ENCODE assay signal across 14 cellular contexts in genomic region chr6:16722616-16723015, GRCh38. TPM values are rescaled to one million over a fixed set of nuclear protein-coding genes. Genes with fewer than 3 reads are reported as not detected.
DNase-seq lines count a peak whose midpoint lies in the region; ATAC-seq, FAIRE-seq and TF ChIP-seq lines count a peak whose summit lies in the region.
"Had no signal": no experiment of that assay in that cellular context is flagged by ENCODE, and none has a peak within 500 bp of the region (broad histone marks: within the 10 kb centered on the region; RNA-seq: fewer than 3 reads in every experiment).

No MANE protein-coding gene starts in this region.

- H3K9me3 Mint-ChIP-seq in osteocyte (ENCODE audit: unreplicated experiment), result no peaks in the 10 kb centered on the region
- H3K9me3 Mint-ChIP-seq in activated CD4-positive, alpha-beta T cell treated with anti-CD3 and anti-CD28 coated beads, Interleukin-2, amount 10 ng/mL, durations not matched to agents 7 days and 5 days, result no peaks in the 10 kb centered on the region
- H3K9me3 Mint-ChIP-seq: IgD-negative memory B cell had no signal

- peaks cover 8% of the 10 kb centered on the region for H3K9me1 ChIP-seq in IMR-90 (ENCODE audit: insufficient read depth, low read length)

- intact Hi-C loops in IMR-90 (cut with micrococcal nuclease), result no loop called here

- H2BK15ac ChIP-seq in IMR-90 (ENCODE audit: low read depth, low read length), result peak overlapping the region; percentile 36; the same call in 2 of the 3 replicates

- H3K36me3 Mint-ChIP-seq in osteocyte (ENCODE audit: unreplicated experiment), result peaks cover 3% of the 10 kb centered on the region
- peaks cover 22% of the 10 kb centered on the region for H3K36me3 Mint-ChIP-seq in activated CD4-positive, alpha-beta T cell treated with anti-CD3 and anti-CD28 coated beads, Interleukin-2, amount 10 ng/mL, durations not matched to agents 7 days and 5 days (ENCODE audit: low read depth)
- H3K36me3 Mint-ChIP-seq: IgD-negative memory B cell had no signal

- WGBS in A549 (ENCODE audit: missing lambda C conversion rate), result 60% methylated on average over 2 of the region's 2 CpGs
- WGBS in IMR-90 (ENCODE audit: extremely low coverage in 2 of 2, insufficient read length in 1 of 2), 2 experiments, result no CpG with 5 or more reads among the region's 2 CpGs

- peak overlapping the region; percentile 67; the same call in 1 of the 2 replicates for H3K23ac ChIP-seq in IMR-90 (ENCODE audit: low read depth, low read length)

- peak overlapping the region in 1 of 2 experiments; percentile 41; a peak in 2 of 4 replicates for H4K8ac ChIP-seq in IMR-90 (ENCODE audit: low read depth in 2 of 2, low read length in 2 of 2)

- H4K91ac ChIP-seq in IMR-90 (ENCODE audit: insufficient read depth, low read depth, low read length), result peak overlapping the region; percentile 54; the same call in 1 of the 2 replicates

- H2AK5ac ChIP-seq in IMR-90 (ENCODE audit: low read depth, low read length), result 0 out of 2 replicates have a peak overlapping the region, but pooled peaks have one; percentile 56

- BruUV-seq in IMR-90 (replicated peaks; lab: Mats Ljungman, UMichigan), result no TSS peak

- H3K36me3 ChIP-seq in IMR-90 (ENCODE audit: control insufficient read depth, insufficient read depth, low read length), result peaks cover under 1% of the 10 kb centered on the region; the same call in 1 of the 2 replicates
- H3K36me3 ChIP-seq in bronchial epithelial cell (ENCODE audit: control insufficient read depth, insufficient read depth, low read length), result peaks cover under 1% of the 10 kb centered on the region
- H3K36me3 ChIP-seq: upper lobe of right lung had no signal

- no peak for FAIRE-seq in A549 (lab: Jason Lieb, UNC)
- FAIRE-seq in bronchial epithelial cell (lab: Jason Lieb, UNC), result no peak
- FAIRE-seq in GM12891 (lab: Jason Lieb, UNC), result no peak

- H3K4me3 ChIP-seq in A549 (no peak overlapping the region), IMR-90 (ENCODE audit: insufficient read depth, low read depth, low read length) (no peak overlapping the region), bronchial epithelial cell (ENCODE audit: low read depth, low read length) (no peak overlapping the region)
- H3K4me3 ChIP-seq: upper lobe of right lung had no signal

- H3K4me1 ChIP-seq in A549 (peaks cover 66% of the 10 kb centered on the region), IMR-90 (ENCODE audit: control insufficient read depth, insufficient read depth, low read length) (peaks cover 19% of the 10 kb centered on the region)

- no peak overlapping the region for H3K4me3 Mint-ChIP-seq in osteocyte (ENCODE audit: unreplicated experiment)
- no peak overlapping the region for H3K4me3 Mint-ChIP-seq in activated CD4-positive, alpha-beta T cell treated with anti-CD3 and anti-CD28 coated beads, Interleukin-2, amount 10 ng/mL, durations not matched to agents 7 days and 5 days
- H3K4me3 Mint-ChIP-seq: IgD-negative memory B cell had no signal

- H4K5ac ChIP-seq in IMR-90 (ENCODE audit: low read depth, low read length), result no peak overlapping the region

- H3K4ac ChIP-seq in IMR-90 (ENCODE audit: low read depth, low read length), result no peak overlapping the region

- H3K9me3 ChIP-seq in A549 (no peaks in the 10 kb centered on the region), IMR-90 (ENCODE audit: control insufficient read depth, insufficient read depth, low read length) (no peaks in the 10 kb centered on the region)
- H3K9me3 ChIP-seq: upper lobe of right lung had no signal

- no peak overlapping the region for H3K56ac ChIP-seq in IMR-90 (ENCODE audit: extremely low read depth, insufficient read depth, low read length)

- no peak for ATAC-seq in A549
- ATAC-seq in IMR-90 (ENCODE audit: low read depth), result no peak
- no peak for ATAC-seq in HG03565 (IDR thresholded peaks at IDR 0.05; ENCODE audit: unreplicated experiment)
- ATAC-seq: upper lobe of right lung had no signal

- no peak for TF ChIP-seq POLR2A in A549 (IDR thresholded peaks at IDR 0.05; ENCODE audit: low read length)
- no peak for TF ChIP-seq POLR2A in IMR-90 (IDR thresholded peaks at IDR 0.05; ENCODE audit: low read depth, low read length)
- no peak for TF ChIP-seq POLR2A in GM12891 (IDR thresholded peaks at IDR 0.05; ENCODE audit: low read depth, low read length)

- H4K20me1 ChIP-seq in IMR-90 (ENCODE audit: insufficient read depth, low read length), result peaks cover 7% of the 10 kb centered on the region; the same call in 1 of the 2 replicates

- peak overlapping the region; percentile 73 for H3K27ac Mint-ChIP-seq in osteocyte (ENCODE audit: unreplicated experiment)
- H3K27ac Mint-ChIP-seq in activated CD4-positive, alpha-beta T cell treated with anti-CD3 and anti-CD28 coated beads, Interleukin-2, amount 10 ng/mL, durations not matched to agents 7 days and 5 days, result no peak overlapping the region
- H3K27ac Mint-ChIP-seq: IgD-negative memory B cell had no signal

- POLR2A ChIA-PET in A549 (lab: Yijun Ruan, JAX) (no interaction called here), IMR-90 (lab: Charles Lee; ENCODE audit: unreplicated experiment) (interaction anchor here (1.0 kb wide), 1 partner anchor 209 kb away, joined by 3 read pairs; no protein-coding TSS in a partner anchor)
- POLR2A ChIA-PET in activated CD4-positive, alpha-beta T cell treated with anti-CD3 and anti-CD28 coated beads, Interleukin-2, amount 10 ng/mL, durations not matched to agents 7 days and 5 days (lab: Charles Lee), result no interaction called here

- dilution Hi-C loops in IMR-90 (cut with HindIII; ENCODE audit: low sequenced_read_pairs, unreplicated experiment), result no loop called here

- H3K79me1 ChIP-seq in IMR-90 (ENCODE audit: low read depth in 1 of 2, low read length in 2 of 2), result peaks cover 20 to 64% of the 10 kb centered on the region in 2 experiments

- H2AK9ac ChIP-seq in IMR-90 (replicated peaks; ENCODE audit: low read depth, low read length, poor library complexity), result no peak overlapping the region

- no peak overlapping the region; the same call in 1 of the 2 replicates for H2BK120ac ChIP-seq in IMR-90 (ENCODE audit: low read depth, low read length)

- H3K9ac ChIP-seq in IMR-90 (ENCODE audit: low read depth, low read length), result no peak overlapping the region

- H3K4me1 Mint-ChIP-seq in osteocyte (ENCODE audit: unreplicated experiment), result peaks cover 80% of the 10 kb centered on the region
- H3K4me1 Mint-ChIP-seq in activated CD4-positive, alpha-beta T cell treated with anti-CD3 and anti-CD28 coated beads, Interleukin-2, amount 10 ng/mL, durations not matched to agents 7 days and 5 days, result peaks cover 19% of the 10 kb centered on the region

- in situ Hi-C loops in IMR-90 (cut with MboI; ENCODE audit: low sequenced_read_pairs), result no loop called here

- H3K27me3 Mint-ChIP-seq in osteocyte (ENCODE audit: unreplicated experiment), result no peaks in the 10 kb centered on the region
- no peaks in the 10 kb centered on the region for H3K27me3 Mint-ChIP-seq in activated CD4-positive, alpha-beta T cell treated with anti-CD3 and anti-CD28 coated beads, Interleukin-2, amount 10 ng/mL, durations not matched to agents 7 days and 5 days
- H3K27me3 Mint-ChIP-seq: IgD-negative memory B cell had no signal

- H3K27me3 ChIP-seq in IMR-90 (ENCODE audit: control insufficient read depth, insufficient read depth, low read length), result no peaks in the 10 kb centered on the region
- no peaks in the 10 kb centered on the region for H3K27me3 ChIP-seq in bronchial epithelial cell (ENCODE audit: control insufficient read depth, insufficient read depth, low read length)
- H3K27me3 ChIP-seq: upper lobe of right lung had no signal

- DNase-seq in A549 (ENCODE audit: low read depth in 1 of 2, low spot score in 1 of 2), result no peak
- no peak for DNase-seq in IMR-90
- DNase-seq in bronchial epithelial cell (ENCODE audit: low read depth), result peak; percentile 85
- no peak for DNase-seq in osteocyte (ENCODE audit: extremely low spot score, unreplicated experiment)
- DNase-seq in activated CD4-positive, alpha-beta T cell treated with anti-CD3 and anti-CD28 coated beads for 4 hours, result no peak
- DNase-seq in GM12891 (ENCODE audit: insufficient read length, low spot score), result no peak
- no peak for DNase-seq in activated CD4-positive, alpha-beta T cell treated with anti-CD3 and anti-CD28 coated beads, Interleukin-2, amount 10 ng/mL, durations not matched to agents 7 days and 5 days
- DNase-seq: activated CD4-positive, alpha-beta T cell treated with anti-CD3 and anti-CD28 coated beads for 48 hours; activated T-cell treated with anti-CD3 and anti-CD28 coated beads, Interleukin-2, amount 50 U/mL, for 1 hour; glutamatergic neuron; stimulated activated CD4-positive, alpha-beta T cell treated with anti-CD3 and anti-CD28 coated beads, Interleukin-4, amount 100 ng/mL, for 4 hours; upper lobe of right lung had no signal

- H3K27ac ChIP-seq in A549 (peak overlapping the region; percentile 13 to 36; a peak in 2 of 6 replicates), IMR-90 (ENCODE audit: insufficient read depth, low read length) (0 out of 2 replicates have a peak overlapping the region, but pooled peaks have one; percentile 17)

- H2BK5ac ChIP-seq in IMR-90 (ENCODE audit: low read depth, low read length, poor library complexity, severe bottlenecking), result peak overlapping the region; percentile 6

- H3K4me2 ChIP-seq in A549 (peak overlapping the region; percentile 76), IMR-90 (ENCODE audit: low read depth, low read length) (no peak overlapping the region; the same call in 1 of the 2 replicates)

- no peak overlapping the region for H2AFZ ChIP-seq in IMR-90 (replicated peaks; ENCODE audit: low read length, poor library complexity)

- TF ChIP-seq CTCF in A549 (IDR thresholded peaks at IDR 0.05) (no peak), IMR-90 (conservative IDR thresholded peaks at IDR 0.05; ENCODE audit: low read depth, low read length) (no peak), bronchial epithelial cell (IDR thresholded peaks at IDR 0.05; ENCODE audit: insufficient read depth, low read length, severe bottlenecking) (no peak), osteocyte (IDR thresholded peaks at IDR 0.05) (no peak)

- CTCF ChIA-PET in A549 (lab: Yijun Ruan, JAX) (no interaction called here), IMR-90 (lab: Yijun Ruan, JAX) (interaction anchor here (0.8 to 1.4 kb wide), 2 partner anchors 10 to 319 kb away, joined by 3 read pairs; no protein-coding TSS in a partner anchor)
- CTCF ChIA-PET in activated CD4-positive, alpha-beta T cell treated with anti-CD3 and anti-CD28 coated beads, Interleukin-2, amount 10 ng/mL, durations not matched to agents 7 days and 5 days (lab: Charles Lee), result no interaction called here

- H3K14ac ChIP-seq in IMR-90 (replicated peaks; ENCODE audit: low read depth, low read length), result peak overlapping the region; percentile 57

- TF ChIP-seq RAD21 in A549 (conservative IDR thresholded peaks at IDR 0.05 in 1 of 2, IDR thresholded peaks at IDR 0.05 in 1 of 2) (no peak), IMR-90 (IDR thresholded peaks at IDR 0.05; ENCODE audit: low read length) (no peak)

- no peak for TF ChIP-seq EP300 in A549 (IDR thresholded peaks at IDR 0.05)

- peak overlapping the region; percentile 57; the same call in 1 of the 2 replicates for H2BK20ac ChIP-seq in IMR-90 (ENCODE audit: low read depth, low read length)

- peak overlapping the region; percentile 34; the same call in 1 of the 2 replicates for H3K18ac ChIP-seq in IMR-90 (ENCODE audit: low read depth, low read length)

RNA-seq across cellular contexts. Expression of gene ATXN1, which starts 38.6 kb away (rescaled TPM):
- polyA plus RNA-seq in A549 (2011; rRNA removed), result 8.3 and 10.5 TPM in 2 replicates
- polyA plus RNA-seq in A549 (2012; cell fraction: cytosol; rRNA removed), result 1.9 and 3.4 TPM in 2 replicates
- 4.3 and 4.5 TPM in 2 replicates for polyA plus RNA-seq in A549 (2012; cell fraction: nucleus; rRNA removed)
- polyA plus RNA-seq in A549 (2017; fragmentation: RNase III; extraction: RNeasy Plus Mini Kit Qiagen cat#74134 plus additional on column Dnase treatment), result 2.2 to 3.1 TPM (median 2.9 TPM) in 3 replicates
- 22.8 and 27.3 TPM in 2 replicates for polyA minus RNA-seq in A549 (2011; rRNA and poly(A)+ RNA removed)
- 11.1 and 13.9 TPM in 2 replicates for total RNA-seq in IMR-90 (2012; rRNA removed)
- 7.3 and 9.7 TPM in 2 replicates for polyA plus RNA-seq in IMR-90 (2012; rRNA removed)
- polyA plus RNA-seq in IMR-90 (2012; cell fraction: cytosol; rRNA removed), result 3.4 and 8.9 TPM in 2 replicates
- 20.5 and 29.3 TPM in 2 replicates for polyA plus RNA-seq in IMR-90 (2012; cell fraction: nucleus; rRNA removed; ENCODE audit: low replicate concordance)
- 18.4 and 50.1 TPM in 2 replicates for total RNA-seq in bronchial epithelial cell
- 51.6 and 54.4 TPM in 2 replicates for total RNA-seq in osteocyte
- polyA plus RNA-seq in GM12891 (2012; ENCODE audit: low read depth, missing spikeins), result 14.3 TPM
- 10 to 100 TPM; 36.0 to 40.4 TPM for total RNA-seq in activated CD4-positive, alpha-beta T cell treated with anti-CD3 and anti-CD28 coated beads, Interleukin-2, amount 10 ng/mL, durations not matched to agents 7 days and 5 days
